8 cellular contexts compared by ENCODE assay signal in genomic region chr11:124115782-124116616, GRCh38. TPM values are rescaled to one million over a fixed set of nuclear protein-coding genes. Genes with fewer than 3 reads are reported as not detected.
DNase-seq lines count a peak whose midpoint lies in the region; ATAC-seq and TF ChIP-seq lines count a peak whose summit lies in the region.

No MANE protein-coding gene starts in this region.

- peaks cover 9% of the 10 kb centered on the region for H3K4me1 Mint-ChIP-seq in activated naive CD4-positive, alpha-beta T cell treated with anti-CD3 and anti-CD28 coated beads for 36 hours (ENCODE audit: low read depth)

- no peaks in the 10 kb centered on the region for H3K9me3 ChIP-seq in OCI-LY1 (ENCODE audit: low read length)
- H3K9me3 ChIP-seq in endocrine pancreas (ENCODE audit: control insufficient read depth, low read length), result no peaks in the 10 kb centered on the region
- H3K9me3 ChIP-seq in mucosa of stomach (ENCODE audit: control insufficient read depth, low read length), result no peaks in the 10 kb centered on the region

- no peaks in the 10 kb centered on the region for H3K27me3 ChIP-seq in OCI-LY1 (ENCODE audit: insufficient read depth, low read length)
- no peaks in the 10 kb centered on the region for H3K27me3 ChIP-seq in endocrine pancreas (ENCODE audit: control insufficient read depth, insufficient read depth, low read length)
- no peaks in the 10 kb centered on the region for H3K27me3 ChIP-seq in mucosa of stomach (ENCODE audit: control insufficient read depth, insufficient read depth, low read length)

- H3K9ac ChIP-seq in OCI-LY1 (ENCODE audit: low read length) (no peak overlapping the region), endocrine pancreas (ENCODE audit: control insufficient read depth, insufficient read depth, low read length) (peak overlapping the region; percentile 91), mucosa of stomach (ENCODE audit: low read length) (peak overlapping the region; percentile 79)

- TF ChIP-seq CTCF in OCI-LY1 (IDR thresholded peaks at IDR 0.05; ENCODE audit: low read length), result no peak

- H3K27ac ChIP-seq in OCI-LY1 (ENCODE audit: low read depth, low read length, poor library complexity, severe bottlenecking), result no peak overlapping the region

- peaks cover 4% of the 10 kb centered on the region for H3K4me1 ChIP-seq in OCI-LY1 (ENCODE audit: insufficient read depth, low read length, severe bottlenecking)
- peaks cover 6% of the 10 kb centered on the region for H3K4me1 ChIP-seq in endocrine pancreas (ENCODE audit: control insufficient read depth, insufficient read depth, low read length)
- no peaks in the 10 kb centered on the region for H3K4me1 ChIP-seq in mucosa of stomach (ENCODE audit: control insufficient read depth, insufficient read depth, low read length)

- intact Hi-C loops in activated naive CD4-positive, alpha-beta T cell treated with anti-CD3 and anti-CD28 coated beads for 36 hours (cut with micrococcal nuclease), result loop anchor here (1.0 to 10.0 kb wide), 7 partner anchors 45 to 1396 kb away; partner anchors contain the start of genes CCDC15, SIAE, SPA17 and TBRG1

- H3K4me2 ChIP-seq in OCI-LY1 (ENCODE audit: low read length), result peak overlapping the region; percentile 54; the same call in 1 of the 2 replicates

- no peaks in the 10 kb centered on the region for H3K9me2 ChIP-seq in OCI-LY1 (ENCODE audit: low read depth, low read length)

- H3K36me3 Mint-ChIP-seq in activated naive CD4-positive, alpha-beta T cell treated with anti-CD3 and anti-CD28 coated beads for 36 hours (ENCODE audit: low read depth), result peaks cover 18% of the 10 kb centered on the region

- H3K36me3 ChIP-seq in OCI-LY1 (ENCODE audit: insufficient read depth, low read length), result no peaks in the 10 kb centered on the region
- peaks cover 5% of the 10 kb centered on the region for H3K36me3 ChIP-seq in endocrine pancreas (ENCODE audit: control insufficient read depth, insufficient read depth, low read length)
- H3K36me3 ChIP-seq in mucosa of stomach (ENCODE audit: control insufficient read depth, insufficient read depth, low read length), result no peaks in the 10 kb centered on the region

- H3F3A ChIP-seq in OCI-LY1 (ENCODE audit: insufficient read depth, low read length), result no peaks in the 10 kb centered on the region

- H3K9me3 Mint-ChIP-seq in activated naive CD4-positive, alpha-beta T cell treated with anti-CD3 and anti-CD28 coated beads for 36 hours, result no peaks in the 10 kb centered on the region

- CTCF ChIA-PET in activated naive CD4-positive, alpha-beta T cell treated with anti-CD3 and anti-CD28 coated beads for 36 hours (lab: Charles Lee), result interaction anchor here (1.4 kb wide), 1 partner anchor 78 kb away, joined by 6 read pairs; no protein-coding TSS in a partner anchor

- DNase-seq in activated naive CD4-positive, alpha-beta T cell treated with anti-CD3 and anti-CD28 coated beads for 36 hours, result peak; percentile 22
- DNase-seq in activated naive CD4-positive, alpha-beta T cell treated with Interleukin-2 at 50 U/mL for 16 hours, result no peak
- no peak for DNase-seq in NCI-H2227 treated with DMSO at 0.1 percent for 48 hours (lab: John Stamatoyannopoulos, UW)
- no peak for DNase-seq in NAMALWA (ENCODE audit: low spot score)

- H3K4me3 ChIP-seq in OCI-LY1 (ENCODE audit: low read depth, low read length, poor library complexity, severe bottlenecking) (peak overlapping the region; percentile 27), endocrine pancreas (ENCODE audit: control insufficient read depth, insufficient read depth, low read length) (peak overlapping the region; percentile 96), mucosa of stomach (ENCODE audit: low read length) (peak overlapping the region; percentile 75)

- H2AFZ ChIP-seq in OCI-LY1 (ENCODE audit: low read length), result no peak overlapping the region

- H3K27me3 Mint-ChIP-seq in activated naive CD4-positive, alpha-beta T cell treated with anti-CD3 and anti-CD28 coated beads for 36 hours (ENCODE audit: low read depth), result no peaks in the 10 kb centered on the region

- peak overlapping the region; percentile 82 for H3K4me3 Mint-ChIP-seq in activated naive CD4-positive, alpha-beta T cell treated with anti-CD3 and anti-CD28 coated beads for 36 hours

- no peaks in the 10 kb centered on the region for H3K79me2 ChIP-seq in OCI-LY1 (ENCODE audit: insufficient read depth, low read length)

- H4K20me1 ChIP-seq in OCI-LY1 (ENCODE audit: insufficient read depth, low read length), result no peaks in the 10 kb centered on the region

- ATAC-seq in HG02588 (IDR thresholded peaks at IDR 0.05; ENCODE audit: unreplicated experiment), result no peak

- H3K27ac Mint-ChIP-seq in activated naive CD4-positive, alpha-beta T cell treated with anti-CD3 and anti-CD28 coated beads for 36 hours, result peak overlapping the region; percentile 56

RNA-seq across cellular contexts. Expression of gene VWA5A, which starts 0.7 kb away (rescaled TPM):
- total RNA-seq in activated naive CD4-positive, alpha-beta T cell treated with anti-CD3 and anti-CD28 coated beads for 36 hours, result 10 to 100 TPM in 1 of 2 experiments, 1 to 10 TPM in 1; 9.7 to 11.4 TPM

Comparison
In these comparisons a context has a peak if more than half of its experiments do, and no peak if none do; other contexts are left out.
1. H3K4me3 ChIP-seq: peak in every context shown above with its lines; median percentile 96 in endocrine pancreas; 75 in mucosa of stomach; 27 in OCI-LY1.